Comparison of ENCODE assay signal across 1 cellular context in the genomic region with DNA sequence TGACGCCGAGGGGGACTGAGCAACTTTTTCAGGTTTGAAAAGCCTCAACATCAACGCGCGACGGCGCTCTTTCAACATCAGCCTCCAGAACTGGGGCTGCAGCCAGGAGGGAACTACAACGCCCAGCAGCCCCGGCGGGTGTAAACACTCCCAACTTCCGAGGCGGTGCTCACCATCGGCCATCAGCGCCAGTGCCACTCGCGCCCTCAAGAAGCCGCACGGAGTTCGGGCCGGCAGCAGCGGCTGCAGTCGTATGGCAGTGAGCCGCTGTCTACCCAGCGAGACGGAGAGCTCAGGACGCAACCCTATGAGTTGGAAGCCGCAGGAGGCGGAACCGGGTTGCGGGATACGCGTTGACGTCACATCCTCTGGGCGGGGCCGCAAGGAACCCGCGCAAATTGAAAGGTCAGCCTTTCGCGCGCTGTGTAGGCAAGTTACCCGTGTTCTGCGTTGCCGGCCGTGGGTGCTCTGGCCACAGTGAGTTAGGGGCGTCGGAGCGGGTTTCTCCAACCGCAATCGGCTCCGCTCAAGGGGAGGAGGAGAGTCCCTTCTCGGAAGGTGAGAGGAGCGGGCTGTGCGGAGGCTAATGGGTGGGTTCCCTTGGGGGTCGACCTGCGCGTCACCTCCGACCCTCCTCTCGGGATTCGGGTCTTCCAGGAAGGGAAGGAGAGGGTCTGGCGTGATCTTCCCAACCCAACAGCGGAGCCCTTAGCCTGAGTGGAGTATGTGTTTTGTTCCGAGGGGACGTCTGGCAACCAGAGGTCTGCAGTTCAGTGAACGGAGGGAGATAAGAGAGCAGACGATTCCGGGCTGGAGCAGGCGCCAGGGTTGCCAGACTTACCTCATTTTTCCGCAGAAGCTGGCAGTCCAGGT.
TF ChIP-seq lines count a peak whose summit lies in the region.

A gene (plus strand): TSS at position 409 of the 873 bp plus-strand sequence. CDS start 2,222 bp downstream, outside the sequence.

TF ChIP-seq in H1, 55 proteins besides CTCF, POLR2A, EP300 and RAD21 (continued from another document):
- no peak for TF ChIP-seq RXRA (IDR thresholded peaks at IDR 0.05; ENCODE audit: insufficient read depth, low read depth, low read length)
TF ChIP-seq in H1: peak in this region for 22.
